Comparison of ENCODE assay signal across 23 cellular contexts in genomic region chr2:9416962-9417316, GRCh38. TPM values are rescaled to one million over a fixed set of nuclear protein-coding genes. Genes with fewer than 3 reads are reported as not detected.
A peak's percentile ranks its signal among the peaks of the same experiment; 100 is the strongest.
DNase-seq lines count a peak whose midpoint lies in the region; ATAC-seq, FAIRE-seq and TF ChIP-seq lines count a peak whose summit lies in the region.
"Had no signal": no experiment of that assay in that cellular context is flagged by ENCODE, and none has a peak within 500 bp of the region (broad histone marks: within the 10 kb centered on the region; RNA-seq: fewer than 3 reads in every experiment).

No MANE protein-coding gene starts in this region.

- ATAC-seq in GM23338 (peak; percentile 74), K562 (peak; percentile 41; the same call in 2 of the 3 replicates), GM18909 (IDR thresholded peaks at IDR 0.05; ENCODE audit: poor library complexity, unreplicated experiment) (no peak)
- ATAC-seq in natural killer cell treated with Interleukin-12 subunit alpha and Interleukin-12 subunit beta and Interleukin-15 and Interleukin-18, amount 100 ng/mL, for 72 hours: peak; percentile 68 to 73
- ATAC-seq: GM12878, lower lobe of right lung had no signal

- peaks cover 3% of the 10 kb centered on the region; the same call in 1 of the 2 replicates for H3K4me1 ChIP-seq in GM23338 (ENCODE audit: insufficient read depth)
- H3K4me1 ChIP-seq in K562 (replicated peaks in 1 of 2; ENCODE audit: control insufficient read depth in 2 of 2, insufficient read depth in 2 of 2, low read length in 2 of 2): peaks cover 4 to 10% of the 10 kb centered on the region in 2 experiments; a peak in 4 of 5 replicates

- in situ Hi-C loops in K562 (cut with MboI): no loop called here

- no peaks in the 10 kb centered on the region for H3F3A ChIP-seq in GM23338 (replicated peaks; ENCODE audit: low read depth)

- no peak overlapping the region for H3K27ac Mint-ChIP-seq in GM23338
- H3K27ac Mint-ChIP-seq in natural killer cell treated with Interleukin-12 subunit alpha and Interleukin-12 subunit beta and Interleukin-15 and Interleukin-18, amount 100 ng/mL, for 72 hours: peak overlapping the region in 1 of 2 donors; percentile 35
- H3K27ac Mint-ChIP-seq: CD4-positive, alpha-beta T cell had no signal

- CTCF ChIA-PET in AG04450 (lab: Charles Lee): no interaction called here
- CTCF ChIA-PET in K562 (lab: Yijun Ruan, JAX; ENCODE audit: low intra/inter-chr PET ratio): no interaction called here

- H3K4me2 ChIP-seq in GM23338 (no peak overlapping the region), K562 (ENCODE audit: insufficient read depth, low read length) (no peak overlapping the region)

- no peak for FAIRE-seq in K562 (lab: Jason Lieb, UNC)
- FAIRE-seq: endothelial cell of umbilical vein, GM12878 had no signal

- peak overlapping the region; percentile 2 for H3K27ac ChIP-seq in AG04450 (ENCODE audit: low read depth, low read length)
- no peak overlapping the region for H3K27ac ChIP-seq in GM23338 (ENCODE audit: low read depth)
- H3K27ac ChIP-seq in K562 (ENCODE audit: extremely low read depth, low read depth, low read length): no peak overlapping the region
- H3K27ac ChIP-seq: lower lobe of right lung, right atrium auricular region, thoracic aorta had no signal

- no peaks in the 10 kb centered on the region for H3K9me3 Mint-ChIP-seq in GM23338
- H3K9me3 Mint-ChIP-seq in natural killer cell treated with Interleukin-12 subunit alpha and Interleukin-12 subunit beta and Interleukin-15 and Interleukin-18, amount 100 ng/mL, for 72 hours: no peaks in the 10 kb centered on the region
- H3K9me3 Mint-ChIP-seq: CD4-positive, alpha-beta T cell had no signal

- intact Hi-C loops in K562 (cut with micrococcal nuclease): no loop called here

- no peak for TF ChIP-seq RAD21 in K562 (CRISPR knock-in tag; conservative IDR thresholded peaks at IDR 0.05 in 1 of 2, IDR thresholded peaks at IDR 0.05 in 1 of 2)

- peaks cover 4% of the 10 kb centered on the region for H3K4me1 Mint-ChIP-seq in GM23338
- H3K4me1 Mint-ChIP-seq in natural killer cell treated with Interleukin-12 subunit alpha and Interleukin-12 subunit beta and Interleukin-15 and Interleukin-18, amount 100 ng/mL, for 72 hours (ENCODE audit: low read depth in 2 of 2): peaks cover 42 to 53% of the 10 kb centered on the region in 2 donors

- POLR2A ChIA-PET in AG04450 (lab: Yijun Ruan, JAX): no interaction called here
- POLR2A ChIA-PET in K562 (lab: Yijun Ruan, JAX): interaction anchor here (1.0 kb wide), 1 partner anchor 16 kb away, joined by 4 read pairs; no protein-coding TSS in a partner anchor

- no peaks in the 10 kb centered on the region for H3K9me2 ChIP-seq in GM23338 (ENCODE audit: insufficient read depth)

- H3K27me3 ChIP-seq in AG04450 (ENCODE audit: control insufficient read depth, insufficient read depth, low read length) (no peaks in the 10 kb centered on the region), GM23338 (ENCODE audit: insufficient read depth) (no peaks in the 10 kb centered on the region), K562 (ENCODE audit: control insufficient read depth in 2 of 2, insufficient read depth in 2 of 2, low read length in 2 of 2) (no peaks in the 10 kb centered on the region)
- H3K27me3 ChIP-seq: right atrium auricular region had no signal

- H3K36me3 Mint-ChIP-seq in GM23338 (ENCODE audit: low read depth): no peaks in the 10 kb centered on the region
- H3K36me3 Mint-ChIP-seq in natural killer cell treated with Interleukin-12 subunit alpha and Interleukin-12 subunit beta and Interleukin-15 and Interleukin-18, amount 100 ng/mL, for 72 hours: peaks cover 25% of the 10 kb centered on the region

- H3K4me3 Mint-ChIP-seq in GM23338: no peak overlapping the region
- no peak overlapping the region for H3K4me3 Mint-ChIP-seq in natural killer cell treated with Interleukin-12 subunit alpha and Interleukin-12 subunit beta and Interleukin-15 and Interleukin-18, amount 100 ng/mL, for 72 hours
- H3K4me3 Mint-ChIP-seq: CD4-positive, alpha-beta T cell had no signal

- H3K9me1 ChIP-seq in K562 (ENCODE audit: control insufficient read depth, insufficient read depth, low read length): no peaks in the 10 kb centered on the region

- H3K9me3 ChIP-seq in AG04450 (ENCODE audit: control insufficient read depth, insufficient read depth, low read length) (no peaks in the 10 kb centered on the region; the same call in 1 of the 2 replicates), K562 (replicated peaks; ENCODE audit: control insufficient read depth, insufficient read depth, low read depth, low read length) (no peaks in the 10 kb centered on the region)
- H3K9me3 ChIP-seq: lower lobe of right lung, right atrium auricular region, thoracic aorta had no signal

- 69% methylated on average over 5 of the region's 7 CpGs for WGBS in K562 (ENCODE audit: insufficient coverage, low coverage, missing lambda C conversion rate)

- TF ChIP-seq CTCF in AG04450 (IDR thresholded peaks at IDR 0.05; ENCODE audit: low read depth, low read length) (no peak), GM23338 (conservative IDR thresholded peaks at IDR 0.05; ENCODE audit: low read depth in 2 of 2) (peak; percentile 26 to 44; a peak in 3 of 4 replicates), K562 (IDR thresholded peaks at IDR 0.05 in 2 of 3, conservative IDR thresholded peaks at IDR 0.05 in 1 of 3; ENCODE audit: insufficient read depth in 2 of 3, low read depth in 1 of 3, low read length in 3 of 3) (peak in 1 of 3 experiments; percentile 6; a peak in 1 of 6 replicates)

- H3K36me3 ChIP-seq in GM23338 (ENCODE audit: insufficient read depth): no peaks in the 10 kb centered on the region; the same call in 1 of the 2 replicates
- peaks cover 20% of the 10 kb centered on the region; the same call in 2 of the 3 replicates for H3K36me3 ChIP-seq in K562 (ENCODE audit: control insufficient read depth, insufficient read depth, low read length)
- H3K36me3 ChIP-seq: thoracic aorta had no signal

- DNase-seq in AG04450 (ENCODE audit: low read depth, low spot score): no peak
- peak; percentile 48 for DNase-seq in GM23338 (ENCODE audit: low spot score)
- peak in 1 of 4 experiments; percentile 26 for DNase-seq in K562 (ENCODE audit: extremely low read depth in 1 of 4, low spot score in 3 of 4)
- DNase-seq in natural killer cell treated with Interleukin-12 subunit alpha and Interleukin-12 subunit beta and Interleukin-15 and Interleukin-18, amount 100 ng/mL, for 72 hours (ENCODE audit: low spot score): no peak
- no peak for DNase-seq in mesenteric fat pad (ENCODE audit: low spot score)
- no peak for DNase-seq in activated gamma-delta T cell (lab: John Stamatoyannopoulos, UW)
- DNase-seq: activated CD4-positive, alpha-beta T cell treated with anti-CD3 and anti-CD28 coated beads, Interleukin-2, amount 50 U/mL, for 1 hour; CD4-positive, alpha-beta T cell; DMS79; islet precursor cell; KBM-7; lower lobe of right lung; NCI-H1694; NCI-H69; nucleus accumbens; SIG-M5; stimulated activated CD8-positive, alpha-beta memory T cell treated with anti-CD3 and anti-CD28 coated beads, Interleukin-4, amount 100 ng/mL, for 48 hours; T-helper 1 cell had no signal

- BruUV-seq in K562 (replicated peaks; lab: Mats Ljungman, UMichigan): no TSS peak

- no peak overlapping the region for H3K9ac ChIP-seq in K562 (ENCODE audit: insufficient read depth in 1 of 2, low read depth in 2 of 2, low read length in 2 of 2)

- H3K4me3 ChIP-seq in AG04450 (ENCODE audit: low read depth, low read length) (no peak overlapping the region), GM23338 (no peak overlapping the region), K562 (no peak overlapping the region)
- H3K4me3 ChIP-seq: GM12878, lower lobe of right lung, right atrium auricular region, thoracic aorta had no signal

- H4K20me1 ChIP-seq in GM23338 (replicated peaks; ENCODE audit: insufficient read depth) (peaks cover 14% of the 10 kb centered on the region; the same call in 1 of the 2 replicates), K562 (replicated peaks; ENCODE audit: control insufficient read depth, insufficient read depth, low read length) (no peaks in the 10 kb centered on the region)

- no peak for TF ChIP-seq POLR2A in K562 (conservative IDR thresholded peaks at IDR 0.05)

- no peak for TF ChIP-seq EP300 in K562 (IDR thresholded peaks at IDR 0.05; ENCODE audit: low read length)

- H3K79me2 ChIP-seq in GM23338 (replicated peaks; ENCODE audit: insufficient read depth) (peaks cover 35% of the 10 kb centered on the region; the same call in 1 of the 2 replicates), K562 (ENCODE audit: control insufficient read depth, insufficient read depth, low read length) (peaks cover 11% of the 10 kb centered on the region)

- no peak overlapping the region for H2AFZ ChIP-seq in GM23338
- no peak overlapping the region for H2AFZ ChIP-seq in K562 (ENCODE audit: low read depth, low read length)

- H3K27me3 Mint-ChIP-seq in GM23338 (ENCODE audit: insufficient read depth, low read depth, poor library complexity): peaks cover 4% of the 10 kb centered on the region
- no peaks in the 10 kb centered on the region for H3K27me3 Mint-ChIP-seq in natural killer cell treated with Interleukin-12 subunit alpha and Interleukin-12 subunit beta and Interleukin-15 and Interleukin-18, amount 100 ng/mL, for 72 hours
- H3K27me3 Mint-ChIP-seq: CD4-positive, alpha-beta T cell had no signal

RNA-seq across cellular contexts. Expression of gene ITGB1BP1, which starts 6.4 kb away (rescaled TPM):
- polyA plus RNA-seq in AG04450 (2011; rRNA removed) (167 and 212 TPM in 2 replicates), GM23338 (2016; fragmentation: Nextera tagmentation; extraction: Ambion mirVana) (47.9 and 63.5 TPM in 2 replicates), K562 (2011; rRNA removed) (64.0 and 95.3 TPM in 2 replicates), K562 (2014; fragmentation: Illumina TruSeq; extraction: Trizol) (55.2 and 59.8 TPM in 2 replicates), K562 (2014; fragmentation: Nextera tagmentation; extraction: Ambion mirVana) (10 to 100 TPM; 37.8 to 50.4 TPM), K562 (2014; rRNA removed) (66.3 and 72.1 TPM in 2 replicates)
- polyA minus RNA-seq in AG04450 (2011; rRNA and poly(A)+ RNA removed): 37.6 and 38.3 TPM in 2 replicates
- 19.2 and 29.1 TPM in 2 replicates for total RNA-seq in GM23338 (2014; rRNA removed; shearing (Covaris generic))
- total RNA-seq in K562 (2011; cell fraction: chromatin; rRNA removed; ENCODE audit: low replicate concordance): 25.1 and 41.2 TPM in 2 replicates
- 12.7 and 15.7 TPM in 2 replicates for total RNA-seq in K562 (2011; cell fraction: nucleolus; rRNA removed)
- total RNA-seq in K562 (2011; cell fraction: nucleoplasm; rRNA removed): 28.8 TPM in 2 replicates
- total RNA-seq in K562 (2014; rRNA removed) (45.6 and 49.9 TPM in 2 replicates), K562 (2014; rRNA removed; fragmentation: Illumina TruSeq; extraction: Trizol) (45.7 and 56.2 TPM in 2 replicates), K562 (2015; rRNA removed; fragmentation: Illumina TruSeq; extraction: Trizol) (39.2 and 44.1 TPM in 2 replicates), K562 (2021) (94.3 and 99.4 TPM in 2 replicates), mesenteric fat pad (339 TPM)
- polyA plus RNA-seq in K562 (2011; cell fraction: cytosol; rRNA removed): 35.4 and 40.8 TPM in 2 replicates
- 28.1 and 35.0 TPM in 2 replicates for polyA plus RNA-seq in K562 (2011; cell fraction: nucleus; rRNA removed)
- 51.3 and 95.2 TPM in 2 replicates for polyA plus RNA-seq in K562 (2012)
- polyA minus RNA-seq in K562 (2011; rRNA and poly(A)+ RNA removed): 27.7 and 38.9 TPM in 2 replicates
- polyA minus RNA-seq in K562 (2011; cell fraction: cytosol; rRNA and poly(A)+ RNA removed): 12.0 and 16.9 TPM in 2 replicates
- 7.1 and 12.2 TPM in 2 replicates for polyA minus RNA-seq in K562 (2011; cell fraction: nucleus; rRNA and poly(A)+ RNA removed)
- total RNA-seq in natural killer cell treated with Interleukin-12 subunit alpha and Interleukin-12 subunit beta and Interleukin-15 and Interleukin-18, amount 100 ng/mL, for 72 hours: 100 to 1,000 TPM; 132 to 167 TPM

RNA-seq across cellular contexts. Expression of gene CPSF3, which starts 6.5 kb away (rescaled TPM):
- polyA plus RNA-seq in AG04450 (2011; rRNA removed): 40.2 and 48.6 TPM in 2 replicates
- polyA minus RNA-seq in AG04450 (2011; rRNA and poly(A)+ RNA removed): 31.8 and 45.7 TPM in 2 replicates
- total RNA-seq in GM23338 (2014; rRNA removed; shearing (Covaris generic)): 105 and 123 TPM in 2 replicates
- polyA plus RNA-seq in GM23338 (2016; fragmentation: Nextera tagmentation; extraction: Ambion mirVana): 74.9 and 77.1 TPM in 2 replicates
- 41.0 and 77.7 TPM in 2 replicates for total RNA-seq in K562 (2011; cell fraction: chromatin; rRNA removed; ENCODE audit: low replicate concordance)
- 20.5 and 21.1 TPM in 2 replicates for total RNA-seq in K562 (2011; cell fraction: nucleolus; rRNA removed)
- 28.6 and 37.0 TPM in 2 replicates for total RNA-seq in K562 (2011; cell fraction: nucleoplasm; rRNA removed)
- total RNA-seq in K562 (2014; rRNA removed): 59.8 and 79.0 TPM in 2 replicates
- total RNA-seq in K562 (2014; rRNA removed; fragmentation: Illumina TruSeq; extraction: Trizol): 117 and 123 TPM in 2 replicates
- 115 and 121 TPM in 2 replicates for total RNA-seq in K562 (2015; rRNA removed; fragmentation: Illumina TruSeq; extraction: Trizol)
- 77.2 and 80.7 TPM in 2 replicates for total RNA-seq in K562 (2021)
- 44.1 and 59.3 TPM in 2 replicates for polyA plus RNA-seq in K562 (2011; rRNA removed)
- polyA plus RNA-seq in K562 (2011; cell fraction: cytosol; rRNA removed): 14.8 and 36.5 TPM in 2 replicates
- 41.1 and 55.6 TPM in 2 replicates for polyA plus RNA-seq in K562 (2011; cell fraction: nucleus; rRNA removed)
- polyA plus RNA-seq in K562 (2012): 81.0 and 95.1 TPM in 2 replicates
- polyA plus RNA-seq in K562 (2014; fragmentation: Illumina TruSeq; extraction: Trizol): 94.5 and 105 TPM in 2 replicates
- polyA plus RNA-seq in K562 (2014; fragmentation: Nextera tagmentation; extraction: Ambion mirVana): 100 to 1,000 TPM in 1 of 2 experiments, 10 to 100 TPM in 1; 98.4 to 151 TPM
- 54.2 and 55.0 TPM in 2 replicates for polyA plus RNA-seq in K562 (2014; rRNA removed)
- polyA minus RNA-seq in K562 (2011; rRNA and poly(A)+ RNA removed): 93.3 and 95.1 TPM in 2 replicates
- 47.0 and 49.4 TPM in 2 replicates for polyA minus RNA-seq in K562 (2011; cell fraction: cytosol; rRNA and poly(A)+ RNA removed)
- polyA minus RNA-seq in K562 (2011; cell fraction: nucleus; rRNA and poly(A)+ RNA removed): 28.9 and 47.3 TPM in 2 replicates
- total RNA-seq in natural killer cell treated with Interleukin-12 subunit alpha and Interleukin-12 subunit beta and Interleukin-15 and Interleukin-18, amount 100 ng/mL, for 72 hours: 10 to 100 TPM; 46.6 to 58.4 TPM
- total RNA-seq in mesenteric fat pad: 26.3 TPM

RNA-seq across cellular contexts. Expression of gene IAH1, which starts 57.4 kb away (rescaled TPM):
- polyA plus RNA-seq in AG04450 (2011; rRNA removed) (121 and 127 TPM in 2 replicates), GM23338 (2016; fragmentation: Nextera tagmentation; extraction: Ambion mirVana) (33.7 and 35.0 TPM in 2 replicates), K562 (2011; rRNA removed) (not detected in 2 replicates), K562 (2014; fragmentation: Illumina TruSeq; extraction: Trizol) (not detected in 2 replicates), K562 (2014; fragmentation: Nextera tagmentation; extraction: Ambion mirVana) (10 to 100 TPM; 13.0 to 19.3 TPM), K562 (2014; rRNA removed) (0.04 TPM in 2 replicates)
- polyA minus RNA-seq in AG04450 (2011; rRNA and poly(A)+ RNA removed): 40.8 and 47.4 TPM in 2 replicates
- 12.7 and 13.3 TPM in 2 replicates for total RNA-seq in GM23338 (2014; rRNA removed; shearing (Covaris generic))
- total RNA-seq in K562 (2011; cell fraction: chromatin; rRNA removed; ENCODE audit: low replicate concordance): 0.39 TPM in 1 of 2 replicates, not detected in the other
- total RNA-seq in K562 (2011; cell fraction: nucleolus; rRNA removed): not detected in 2 replicates
- total RNA-seq in K562 (2011; cell fraction: nucleoplasm; rRNA removed): not detected in 2 replicates
- total RNA-seq in K562 (2014; rRNA removed) (0.50 TPM in 1 of 2 replicates, not detected in the other), K562 (2014; rRNA removed; fragmentation: Illumina TruSeq; extraction: Trizol) (0.15 TPM in 1 of 2 replicates, not detected in the other), K562 (2015; rRNA removed; fragmentation: Illumina TruSeq; extraction: Trizol) (not detected in 2 replicates), K562 (2021) (0.13 and 0.22 TPM in 2 replicates), mesenteric fat pad (59.7 TPM)
- not detected in 2 replicates for polyA plus RNA-seq in K562 (2011; cell fraction: cytosol; rRNA removed)
- not detected in 2 replicates for polyA plus RNA-seq in K562 (2011; cell fraction: nucleus; rRNA removed)
- polyA plus RNA-seq in K562 (2012): 0.40 and 0.66 TPM in 2 replicates
- polyA minus RNA-seq in K562 (2011; rRNA and poly(A)+ RNA removed): not detected in 2 replicates
- not detected in 2 replicates for polyA minus RNA-seq in K562 (2011; cell fraction: cytosol; rRNA and poly(A)+ RNA removed)
- 0.13 and 0.67 TPM in 2 replicates for polyA minus RNA-seq in K562 (2011; cell fraction: nucleus; rRNA and poly(A)+ RNA removed)
- total RNA-seq in natural killer cell treated with Interleukin-12 subunit alpha and Interleukin-12 subunit beta and Interleukin-15 and Interleukin-18, amount 100 ng/mL, for 72 hours: 10 to 100 TPM; 46.1 to 47.2 TPM
